Comparison of ENCODE assay signal across 16 cellular contexts in the genomic region with DNA sequence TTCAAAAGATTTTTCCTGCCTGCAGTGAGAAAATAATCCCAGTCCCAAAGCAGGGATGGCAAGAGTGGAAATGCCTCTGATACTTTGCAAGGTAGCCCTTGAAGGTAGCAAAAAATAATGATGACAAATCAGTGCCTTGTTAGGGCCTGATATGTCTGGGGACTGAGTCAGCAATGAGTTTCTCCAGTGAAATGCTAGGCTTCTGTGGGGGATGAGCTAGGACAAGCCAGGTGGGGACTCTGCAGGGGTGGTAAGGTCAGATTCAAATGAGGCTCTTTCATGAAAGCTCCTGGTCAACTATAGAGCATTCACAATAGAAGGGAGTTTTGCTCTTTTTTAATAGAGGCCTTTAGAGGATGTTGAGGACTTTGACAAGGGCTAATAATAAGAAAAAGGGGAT.
A peak's percentile ranks its signal among the peaks of the same experiment; 100 is the strongest.
DNase-seq lines count a peak whose midpoint lies in the region; ATAC-seq and TF ChIP-seq lines count a peak whose summit lies in the region.
"Had no signal": no experiment of that assay in that cellular context is flagged by ENCODE, and none has a peak within 500 bp of the region (broad histone marks: within the 10 kb centered on the region; RNA-seq: fewer than 3 reads in every experiment).

No MANE protein-coding gene starts in this region.

- DNase-seq in 8988T (peak; percentile 15), GM23248 (peak; percentile 53), PC-9 (no peak), foreskin keratinocyte (peak in 1 of 2 donors; percentile 89), NCI-H187 (lab: John Stamatoyannopoulos, UW) (no peak), Right ventricle myocardium superior (no peak), SHP77 (lab: John Stamatoyannopoulos, UW) (no peak)
- DNase-seq: activated CD8-positive, alpha-beta memory T cell treated with anti-CD3 and anti-CD28 coated beads, Interleukin-2, amount 10 ng/mL, durations not matched to agents 7 days and 5 days; midbrain; NCI-H446 treated with DMSO at 0.1 percent for 48 hours; T-cell; trophoblast cell had no signal

- no peaks in the 10 kb centered on the region for H3K9me2 ChIP-seq in GM23248 (ENCODE audit: insufficient read depth)
- H3K9me2 ChIP-seq in PC-9 (ENCODE audit: insufficient read depth) = no peaks in the 10 kb centered on the region

- H3K9me3 ChIP-seq in GM23248 (ENCODE audit: low read depth) = no peaks in the 10 kb centered on the region
- H3K9me3 ChIP-seq in PC-9 (ENCODE audit: insufficient read depth, low read depth) = 0 out of 2 replicates have a peak, but pooled peaks cover 3% of the 10 kb centered on the region

- H3K4me3 ChIP-seq in GM23248 (no peak overlapping the region), PC-9 (no peak overlapping the region)
- H3K4me3 ChIP-seq: cardiac muscle cell had no signal

- in situ Hi-C loops in GM23248 (cut with MboI) = loop anchor here (10.0 kb wide), 1 partner anchor 140 kb away; no protein-coding TSS in a partner anchor

- CTCF ChIA-PET in PC-9 (lab: Charles Lee) = no interaction called here

- H2AFZ ChIP-seq in GM23248 (no peak overlapping the region), PC-9 (no peak overlapping the region)
- H2AFZ ChIP-seq: parathyroid adenoma had no signal

- H3K4me2 ChIP-seq in GM23248 (ENCODE audit: unreplicated experiment) = no peak overlapping the region
- no peak overlapping the region for H3K4me2 ChIP-seq in PC-9

- POLR2A ChIA-PET in PC-9 (lab: Charles Lee; ENCODE audit: unreplicated experiment) = interaction anchor here (0.6 to 0.7 kb wide), 2 partner anchors 18 to 204 kb away, joined by 3 read pairs; no protein-coding TSS in a partner anchor

- TF ChIP-seq CTCF in PC-9 (conservative IDR thresholded peaks at IDR 0.05) (no peak), foreskin keratinocyte (conservative IDR thresholded peaks at IDR 0.05) (no peak)

- H3F3A ChIP-seq in GM23248 (ENCODE audit: insufficient read depth) (peaks cover 15% of the 10 kb centered on the region), PC-9 (ENCODE audit: insufficient read depth, low read depth) (peaks cover 37% of the 10 kb centered on the region)

- peaks cover 27% of the 10 kb centered on the region for H3K4me1 ChIP-seq in GM23248 (ENCODE audit: insufficient read depth)
- peaks cover 57% of the 10 kb centered on the region for H3K4me1 ChIP-seq in PC-9 (replicated peaks; ENCODE audit: insufficient read depth)
- peaks cover 33% of the 10 kb centered on the region for H3K4me1 ChIP-seq in foreskin keratinocyte

- H3K27me3 ChIP-seq in GM23248 (replicated peaks; ENCODE audit: insufficient read depth) = no peaks in the 10 kb centered on the region
- no peaks in the 10 kb centered on the region for H3K27me3 ChIP-seq in PC-9 (ENCODE audit: insufficient read depth, low read depth)
- H3K27me3 ChIP-seq in foreskin keratinocyte = no peaks in the 10 kb centered on the region
- H3K27me3 ChIP-seq: cardiac muscle cell had no signal

- H3K79me2 ChIP-seq in GM23248 (ENCODE audit: insufficient read depth) (no peaks in the 10 kb centered on the region), PC-9 (ENCODE audit: low read depth) (peaks cover 12% of the 10 kb centered on the region; the same call in 1 of the 2 replicates)
- H3K79me2 ChIP-seq: parathyroid adenoma had no signal

- H3K9ac ChIP-seq in GM23248 = no peak overlapping the region
- H3K9ac ChIP-seq: parathyroid adenoma had no signal

- ATAC-seq in foreskin keratinocyte (peak; percentile 86), GM18868 (IDR thresholded peaks at IDR 0.05; ENCODE audit: unreplicated experiment) (no peak), Right ventricle myocardium superior (ENCODE audit: poor library complexity) (no peak)
- ATAC-seq: activated CD8-positive, alpha-beta memory T cell treated with anti-CD3 and anti-CD28 coated beads, Interleukin-2, amount 10 ng/mL, durations not matched to agents 7 days and 5 days; T-cell had no signal

- no peaks in the 10 kb centered on the region for H4K20me1 ChIP-seq in GM23248 (ENCODE audit: insufficient read depth)
- no peaks in the 10 kb centered on the region for H4K20me1 ChIP-seq in PC-9 (ENCODE audit: insufficient read depth)

- no TSS peak for BruUV-seq in PC-9 (replicated peaks; lab: Mats Ljungman, UMichigan)

- intact Hi-C loops in PC-9 (cut with micrococcal nuclease; ENCODE audit: unreplicated experiment) = loop anchor here (5.0 kb wide), 1 partner anchor 78 kb away; a partner anchor contains a TSS
- intact Hi-C loops in Right ventricle myocardium superior (cut with DNase I) = no loop called here

- H3K36me3 ChIP-seq in GM23248 (ENCODE audit: low read depth) = no peaks in the 10 kb centered on the region
- H3K36me3 ChIP-seq in PC-9 (ENCODE audit: low read depth) = no peaks in the 10 kb centered on the region
- H3K36me3 ChIP-seq: cardiac muscle cell had no signal

- H3K27ac ChIP-seq in GM23248 (no peak overlapping the region), PC-9 (peak overlapping the region; percentile 97), foreskin keratinocyte (peak overlapping the region; percentile 4)
- H3K27ac ChIP-seq: cardiac muscle cell, parathyroid adenoma, VCaP had no signal

Comparison
In these comparisons a context has a peak if more than half of its experiments do, and no peak if none do; other contexts are left out.
1. DNase-seq: peak in 8988T (single experiment) and GM23248 (single experiment); none in PC-9 (0 of 2), NCI-H187 (0 of 2), Right ventricle myocardium superior (single experiment) and SHP77 (0 of 2).